6 cellular contexts compared by ENCODE assay signal in the genomic region with DNA sequence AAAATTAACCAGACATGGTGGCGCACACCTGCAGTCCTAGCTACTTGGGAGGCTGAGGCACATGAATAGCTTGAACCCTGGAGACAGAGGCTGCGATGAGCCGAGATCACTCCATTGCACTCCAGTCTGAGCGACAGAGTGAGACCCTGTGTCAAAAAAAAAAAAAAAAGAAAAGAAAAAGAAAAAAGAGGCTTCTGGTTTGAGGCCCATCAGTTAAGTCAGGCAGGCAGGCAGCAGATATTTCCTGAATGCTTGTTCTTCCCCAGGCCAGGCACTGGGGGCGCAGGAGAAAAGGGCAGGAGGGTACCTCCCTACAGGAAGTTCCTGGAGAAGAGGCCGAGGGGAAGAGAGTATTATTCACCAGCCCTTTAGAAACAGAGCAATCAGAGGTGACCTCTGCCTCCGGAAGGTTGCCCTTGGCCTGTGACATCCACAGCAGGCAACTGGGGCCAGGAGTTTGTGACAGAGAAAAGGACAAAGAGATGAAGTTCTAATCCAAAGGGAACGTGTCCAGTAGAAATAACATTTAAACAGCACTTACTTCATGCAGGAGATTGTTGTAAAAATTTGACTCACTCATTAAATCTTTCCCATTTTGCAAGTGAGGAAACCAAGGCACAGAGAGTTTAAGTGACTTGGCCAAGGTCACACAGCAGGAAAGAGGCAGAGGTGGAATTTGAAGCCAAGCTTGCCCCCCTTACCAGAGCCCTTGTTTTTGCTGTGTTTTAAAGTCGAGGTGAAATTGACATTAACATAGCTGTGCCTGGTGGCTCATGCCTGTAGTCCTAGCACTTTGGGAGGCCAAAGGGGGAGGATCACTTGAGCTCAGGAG. TPM values are rescaled to one million over a fixed set of nuclear protein-coding genes. Genes with fewer than 3 reads are reported as not detected.
DNase-seq lines count a peak whose midpoint lies in the region; ATAC-seq and TF ChIP-seq lines count a peak whose summit lies in the region.

No MANE protein-coding gene starts in this region.

- TF ChIP-seq CTCF in mammary epithelial cell (conservative IDR thresholded peaks at IDR 0.05 in 1 of 2, IDR thresholded peaks at IDR 0.05 in 1 of 2; ENCODE audit: extremely low read depth in 1 of 2, insufficient read depth in 1 of 2, low read depth in 1 of 2, low read length in 2 of 2) (peak; percentile 50 to 51), psoas muscle (IDR thresholded peaks at IDR 0.05) (peak; percentile 28)

- no peaks in the 10 kb centered on the region for H3K36me3 ChIP-seq in mammary epithelial cell (ENCODE audit: insufficient read depth, low read length)
- no peaks in the 10 kb centered on the region for H3K36me3 ChIP-seq in psoas muscle (ENCODE audit: insufficient read depth in 1 of 2, low read depth in 1 of 2)

- in situ Hi-C loops in mammary epithelial cell (cut with MboI; ENCODE audit: low sequenced_read_pairs in 2 of 2), result no loop called here

- H3K27ac ChIP-seq in mammary epithelial cell (ENCODE audit: insufficient read depth, low read depth, low read length) (no peak overlapping the region), psoas muscle (no peak overlapping the region)

- dilution Hi-C loops in mammary epithelial cell (cut with HindIII; ENCODE audit: low sequenced_read_pairs), result loop anchor here (5.0 kb wide), 4 partner anchors 54 to 136 kb away; a partner anchor contains a TSS

- ATAC-seq in psoas muscle, result peak in 1 of 4 donors; percentile 38
- ATAC-seq in GM18520 (IDR thresholded peaks at IDR 0.05; ENCODE audit: unreplicated experiment), result no peak
- ATAC-seq in HG03442 (IDR thresholded peaks at IDR 0.05; ENCODE audit: unreplicated experiment), result no peak

- DNase-seq in CD1c-positive myeloid dendritic cell (ENCODE audit: extremely low spot score) (peak; percentile 85), LHCN-M2 (ENCODE audit: low read depth) (peak; percentile 20), mammary epithelial cell (peak; percentile 34), psoas muscle (peak; percentile 34 to 53)

- no peak overlapping the region for H3K9ac ChIP-seq in mammary epithelial cell (ENCODE audit: insufficient read depth, low read length)

- no peaks in the 10 kb centered on the region for H3K27me3 ChIP-seq in mammary epithelial cell (ENCODE audit: insufficient read depth, low read length)
- H3K27me3 ChIP-seq in psoas muscle (ENCODE audit: insufficient read depth in 3 of 3, low read length in 2 of 3), result no peaks in the 10 kb centered on the region

- no peaks in the 10 kb centered on the region for H3K79me2 ChIP-seq in mammary epithelial cell (ENCODE audit: insufficient read depth, low read length)

- H3K9me3 ChIP-seq in mammary epithelial cell (replicated peaks; ENCODE audit: insufficient read depth, low read length) (no peaks in the 10 kb centered on the region), psoas muscle (no peaks in the 10 kb centered on the region)

- peak overlapping the region; percentile 73 for H2AFZ ChIP-seq in mammary epithelial cell (ENCODE audit: low read depth, low read length)

- no peak overlapping the region for H3K4me2 ChIP-seq in mammary epithelial cell (ENCODE audit: insufficient read depth, low read depth, low read length)

- whole genome bisulfite sequencing in mammary epithelial cell (ENCODE audit: low coverage, missing lambda C conversion rate), result 62% methylated on average over 8 of the region's 9 CpGs
- WGBS in psoas muscle, 3 donors, result 59 to 66% (median 61%) methylated on average over 9 of the region's 9 CpGs

- intact Hi-C loops in mammary epithelial cell (cut with micrococcal nuclease) (no loop called here), psoas muscle (cut with DNase I) (no loop called here)

- no peaks in the 10 kb centered on the region for H4K20me1 ChIP-seq in mammary epithelial cell (ENCODE audit: insufficient read depth, low read length)

- no peaks in the 10 kb centered on the region for H3K4me1 ChIP-seq in mammary epithelial cell (ENCODE audit: insufficient read depth, low read length)
- no peaks in the 10 kb centered on the region for H3K4me1 ChIP-seq in psoas muscle

- BruUV-seq in mammary epithelial cell (replicated peaks; lab: Mats Ljungman, UMichigan), result no TSS peak

- CTCF ChIA-PET in mammary epithelial cell (lab: Charles Lee; ENCODE audit: low non-redundant PET), result no interaction called here

- H3K4me3 ChIP-seq in mammary epithelial cell (replicated peaks in 1 of 3; ENCODE audit: insufficient read depth in 1 of 3, low read depth in 2 of 3, low read length in 3 of 3) (no peak overlapping the region), psoas muscle (no peak overlapping the region)

RNA-seq across cellular contexts. Expression of a gene that starts 4.3 kb away (rescaled TPM):
- not detected in 2 replicates for total RNA-seq in LHCN-M2 (2014; rRNA removed)
- polyA plus RNA-seq in LHCN-M2 (2012), result not detected
- not detected for total RNA-seq in mammary epithelial cell
- not detected for polyA plus RNA-seq in mammary epithelial cell
- polyA minus RNA-seq in mammary epithelial cell, result not detected
- not detected for total RNA-seq in psoas muscle
- not detected for polyA plus RNA-seq in psoas muscle

RNA-seq across cellular contexts. Expression of a gene that starts 7.9 kb away (rescaled TPM):
- total RNA-seq in LHCN-M2 (2014; rRNA removed) (0.29 and 0.32 TPM in 2 replicates), mammary epithelial cell (1 to 10 TPM; 3.2 to 6.9 TPM), psoas muscle (1 to 10 TPM; 2.3 to 3.7 (median 2.9) TPM)
- polyA plus RNA-seq in LHCN-M2 (2012), result 0.26 TPM
- polyA plus RNA-seq in mammary epithelial cell (10.3 TPM), psoas muscle (1 to 10 TPM; 1.5 to 3.2 (median 2.5) TPM)
- 1.1 TPM for polyA minus RNA-seq in mammary epithelial cell

RNA-seq across cellular contexts. Expression of a gene that starts 17.5 kb away (rescaled TPM):
- 2.2 and 2.5 TPM in 2 replicates for total RNA-seq in LHCN-M2 (2014; rRNA removed)
- 5.4 TPM for polyA plus RNA-seq in LHCN-M2 (2012)
- 10 to 100 TPM in 1 of 2 donors, 1 to 10 TPM in 1; 2.7 to 12.0 TPM for total RNA-seq in mammary epithelial cell
- polyA plus RNA-seq in mammary epithelial cell, result 1.2 TPM
- 3.8 TPM for polyA minus RNA-seq in mammary epithelial cell
- 10 to 100 TPM in 1 of 4 donors, 1 to 10 TPM in 3; 5.9 to 10.1 (median 7.8) TPM for total RNA-seq in psoas muscle
- 1 to 10 TPM; 2.9 to 6.4 (median 5.1) TPM for polyA plus RNA-seq in psoas muscle

RNA-seq across cellular contexts. Expression of a gene that starts 38.3 kb away (rescaled TPM):
- total RNA-seq in LHCN-M2 (2014; rRNA removed) (0.11 and 0.38 TPM in 2 replicates), mammary epithelial cell (not detected), psoas muscle (not detected)
- 0.22 TPM for polyA plus RNA-seq in LHCN-M2 (2012)
- polyA plus RNA-seq in mammary epithelial cell (not detected), psoas muscle (under 1 TPM in 2 of 3 donors, not detected in 1; 0.04 to 0.05 TPM)
- not detected for polyA minus RNA-seq in mammary epithelial cell

RNA-seq across cellular contexts. Expression of a gene that starts 49.0 kb away (rescaled TPM):
- total RNA-seq in LHCN-M2 (2014; rRNA removed) (0.19 and 0.34 TPM in 2 replicates), mammary epithelial cell (1 to 10 TPM; 1.2 to 1.5 TPM), psoas muscle (1 to 10 TPM; 2.0 to 6.3 (median 2.9) TPM)
- polyA plus RNA-seq in LHCN-M2 (2012), result 1.0 TPM
- polyA plus RNA-seq in mammary epithelial cell (0.59 TPM), psoas muscle (10 to 100 TPM in 1 of 3 donors, 1 to 10 TPM in 2; 1.8 to 15.4 (median 2.1) TPM)
- polyA minus RNA-seq in mammary epithelial cell, result not detected

Comparison
In these comparisons a context has a peak if more than half of its experiments do, and no peak if none do; other contexts are left out.
1. DNase-seq: peak in every context shown above with its lines; median percentile 85 in CD1c-positive myeloid dendritic cell; 44 in psoas muscle; 34 in mammary epithelial cell; 20 in LHCN-M2.